ENCODE assay signal across 8 cellular contexts in the genomic region with DNA sequence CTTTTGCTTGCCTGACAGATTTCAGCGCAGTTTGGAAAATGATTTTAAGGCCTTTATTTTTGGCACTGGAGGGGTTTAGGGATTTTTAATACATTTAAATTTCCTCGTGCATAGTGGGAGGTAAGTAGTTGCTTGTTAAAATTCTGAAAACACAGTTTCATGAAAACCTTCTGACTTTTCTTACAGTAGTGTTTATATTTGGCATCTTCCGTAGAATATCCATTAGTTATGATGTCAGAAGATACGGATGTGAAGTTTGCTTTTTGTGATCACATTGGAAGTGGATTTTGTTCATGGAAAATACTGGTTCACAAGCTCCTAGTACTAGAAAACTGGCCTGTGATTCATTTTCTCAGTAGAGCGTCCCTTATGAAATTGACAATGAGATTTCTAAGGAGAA. TPM values are rescaled to one million over a fixed set of nuclear protein-coding genes. Genes with fewer than 3 reads are reported as not detected.
DNase-seq lines count a peak whose midpoint lies in the region; ATAC-seq, FAIRE-seq and TF ChIP-seq lines count a peak whose summit lies in the region.

No MANE protein-coding gene starts in this region.

- peak overlapping the region; percentile 78 to 88 for H3K4me3 ChIP-seq in stomach smooth muscle (ENCODE audit: low read length in 2 of 2)

- ATAC-seq in HG03469 (IDR thresholded peaks at IDR 0.05; ENCODE audit: unreplicated experiment) = no peak

- DNase-seq in T-helper 2 cell treated with Interferon-gamma antibody and Interleukin-4, amounts not matched to agents 5 μg/mL and 100 μg/mL, for 36 hours (ENCODE audit: low spot score) = no peak
- DNase-seq in T-helper 2 cell (no peak), immature natural killer cell (no peak), CD1c-positive myeloid dendritic cell (ENCODE audit: extremely low spot score) (no peak), GM12891 (ENCODE audit: insufficient read length, low spot score) (no peak)
- DNase-seq in activated T-helper 2 cell treated with anti-CD3 and anti-CD28 coated beads, Interferon-gamma antibody, Interleukin-2, Interleukin-4, amounts not matched to agents 10 μg/mL and 5 μg/mL and 100 μg/mL, durations not matched to agents 14 hours and 24 hours and 36 hours (ENCODE audit: low spot score) = no peak

- no peak for TF ChIP-seq POLR2A in GM12891 (IDR thresholded peaks at IDR 0.05; ENCODE audit: low read depth, low read length)

- peak overlapping the region; percentile 99 for H3K4me3 Mint-ChIP-seq in T-helper 2 cell treated with Interferon-gamma antibody and Interleukin-4, amounts not matched to agents 5 μg/mL and 100 μg/mL, for 36 hours
- H3K4me3 Mint-ChIP-seq in activated T-helper 2 cell treated with anti-CD3 and anti-CD28 coated beads, Interferon-gamma antibody, Interleukin-2, Interleukin-4, amounts not matched to agents 10 μg/mL and 5 μg/mL and 100 μg/mL, durations not matched to agents 14 hours and 24 hours and 36 hours (ENCODE audit: low read depth) = peak overlapping the region; percentile 99
- H3K4me3 Mint-ChIP-seq in immature natural killer cell = peak overlapping the region; percentile 97 to 99 (median 98)

- H3K9ac ChIP-seq in stomach smooth muscle (ENCODE audit: low read length in 2 of 2) = peak overlapping the region; percentile 77 to 86

- no peaks in the 10 kb centered on the region for H3K27me3 Mint-ChIP-seq in T-helper 2 cell treated with Interferon-gamma antibody and Interleukin-4, amounts not matched to agents 5 μg/mL and 100 μg/mL, for 36 hours (ENCODE audit: low read depth)
- H3K27me3 Mint-ChIP-seq in activated T-helper 2 cell treated with anti-CD3 and anti-CD28 coated beads, Interferon-gamma antibody, Interleukin-2, Interleukin-4, amounts not matched to agents 10 μg/mL and 5 μg/mL and 100 μg/mL, durations not matched to agents 14 hours and 24 hours and 36 hours (ENCODE audit: low read depth) = no peaks in the 10 kb centered on the region
- peaks cover 8 to 14% (median 13%) of the 10 kb centered on the region in 3 donors for H3K27me3 Mint-ChIP-seq in immature natural killer cell (ENCODE audit: low read depth in 3 of 3)

- intact Hi-C loops in activated T-helper 2 cell treated with anti-CD3 and anti-CD28 coated beads, Interferon-gamma antibody, Interleukin-2, Interleukin-4, amounts not matched to agents 10 μg/mL and 5 μg/mL and 100 μg/mL, durations not matched to agents 14 hours and 24 hours and 36 hours (cut with micrococcal nuclease) = no loop called here

- peaks cover 1% of the 10 kb centered on the region for H3K4me1 ChIP-seq in stomach smooth muscle (ENCODE audit: control insufficient read depth, insufficient read depth, low read length)

- no peaks in the 10 kb centered on the region for H3K27me3 ChIP-seq in stomach smooth muscle (ENCODE audit: control insufficient read depth in 1 of 2, insufficient read depth in 2 of 2, low read length in 2 of 2)

- no peak overlapping the region for H3K27ac Mint-ChIP-seq in T-helper 2 cell treated with Interferon-gamma antibody and Interleukin-4, amounts not matched to agents 5 μg/mL and 100 μg/mL, for 36 hours
- no peak overlapping the region for H3K27ac Mint-ChIP-seq in activated T-helper 2 cell treated with anti-CD3 and anti-CD28 coated beads, Interferon-gamma antibody, Interleukin-2, Interleukin-4, amounts not matched to agents 10 μg/mL and 5 μg/mL and 100 μg/mL, durations not matched to agents 14 hours and 24 hours and 36 hours
- peak overlapping the region; percentile 92 to 97 (median 96) for H3K27ac Mint-ChIP-seq in immature natural killer cell

- H3K4me1 Mint-ChIP-seq in T-helper 2 cell treated with Interferon-gamma antibody and Interleukin-4, amounts not matched to agents 5 μg/mL and 100 μg/mL, for 36 hours (ENCODE audit: low read depth) = peaks cover 41% of the 10 kb centered on the region
- peaks cover 54% of the 10 kb centered on the region for H3K4me1 Mint-ChIP-seq in activated T-helper 2 cell treated with anti-CD3 and anti-CD28 coated beads, Interferon-gamma antibody, Interleukin-2, Interleukin-4, amounts not matched to agents 10 μg/mL and 5 μg/mL and 100 μg/mL, durations not matched to agents 14 hours and 24 hours and 36 hours (ENCODE audit: low read depth)
- peaks cover 38 to 83% of the 10 kb centered on the region in 2 donors for H3K4me1 Mint-ChIP-seq in immature natural killer cell

- H3K9me3 Mint-ChIP-seq in T-helper 2 cell treated with Interferon-gamma antibody and Interleukin-4, amounts not matched to agents 5 μg/mL and 100 μg/mL, for 36 hours = no peaks in the 10 kb centered on the region
- H3K9me3 Mint-ChIP-seq in activated T-helper 2 cell treated with anti-CD3 and anti-CD28 coated beads, Interferon-gamma antibody, Interleukin-2, Interleukin-4, amounts not matched to agents 10 μg/mL and 5 μg/mL and 100 μg/mL, durations not matched to agents 14 hours and 24 hours and 36 hours = no peaks in the 10 kb centered on the region
- no peaks in the 10 kb centered on the region for H3K9me3 Mint-ChIP-seq in immature natural killer cell

- peaks cover 5% of the 10 kb centered on the region for H3K36me3 Mint-ChIP-seq in T-helper 2 cell treated with Interferon-gamma antibody and Interleukin-4, amounts not matched to agents 5 μg/mL and 100 μg/mL, for 36 hours (ENCODE audit: low read depth)
- H3K36me3 Mint-ChIP-seq in activated T-helper 2 cell treated with anti-CD3 and anti-CD28 coated beads, Interferon-gamma antibody, Interleukin-2, Interleukin-4, amounts not matched to agents 10 μg/mL and 5 μg/mL and 100 μg/mL, durations not matched to agents 14 hours and 24 hours and 36 hours (ENCODE audit: low read depth) = peaks cover 16% of the 10 kb centered on the region
- peaks cover 0 to 4% (median 0%) of the 10 kb centered on the region in 3 donors for H3K36me3 Mint-ChIP-seq in immature natural killer cell

- no peaks in the 10 kb centered on the region for H3K9me3 ChIP-seq in stomach smooth muscle (ENCODE audit: control insufficient read depth in 2 of 2, low read length in 2 of 2)

- no peaks in the 10 kb centered on the region for H3K36me3 ChIP-seq in stomach smooth muscle (ENCODE audit: control insufficient read depth in 2 of 2, insufficient read depth in 2 of 2, low read length in 2 of 2)

- no peak overlapping the region for H3K27ac ChIP-seq in stomach smooth muscle (ENCODE audit: low read length)

- no peak for FAIRE-seq in GM12891 (lab: Jason Lieb, UNC)

TF ChIP-seq in GM12891, 5 proteins besides CTCF, POLR2A, EP300 and RAD21:
- no peak for TF ChIP-seq POU2F2 (IDR thresholded peaks at IDR 0.05; ENCODE audit: low read depth, low read length)
- no peak for TF ChIP-seq POLR2AphosphoS5 (IDR thresholded peaks at IDR 0.05; ENCODE audit: low read depth, low read length)
- no peak for TF ChIP-seq PAX5 (IDR thresholded peaks at IDR 0.05; ENCODE audit: insufficient read depth, low read length, severe bottlenecking)
- TF ChIP-seq TAF1 (IDR thresholded peaks at IDR 0.05; ENCODE audit: low read depth, low read length) = no peak
- TF ChIP-seq SPI1 (IDR thresholded peaks at IDR 0.05; ENCODE audit: low read depth, low read length) = no peak

RNA-seq across cellular contexts. Expression of a gene that starts 1.3 kb away (rescaled TPM):
- 28.8 and 31.5 TPM in 2 replicates for total RNA-seq in activated T-helper 2 cell treated with anti-CD3 and anti-CD28 coated beads, Interferon-gamma antibody, Interleukin-2, Interleukin-4, amounts not matched to agents 10 μg/mL and 5 μg/mL and 100 μg/mL, durations not matched to agents 14 hours and 24 hours and 36 hours
- polyA plus RNA-seq in immature natural killer cell = 100 to 1,000 TPM in 1 of 3 donors, 10 to 100 TPM in 2; 80.2 to 114 (median 86.8) TPM
- polyA plus RNA-seq in GM12891 (2012; ENCODE audit: low read depth, missing spikeins) = 78.2 TPM

Comparison
In these comparisons a context has a peak if more than half of its experiments do, and no peak if none do; other contexts are left out.
1. H3K27ac Mint-ChIP-seq: peak in immature natural killer cell (6 of 6); none in T-helper 2 cell treated with Interferon-gamma antibody and Interleukin-4, amounts not matched to agents 5 μg/mL and 100 μg/mL, for 36 hours (single experiment) and activated T-helper 2 cell treated with anti-CD3 and anti-CD28 coated beads, Interferon-gamma antibody, Interleukin-2, Interleukin-4, amounts not matched to agents 10 μg/mL and 5 μg/mL and 100 μg/mL, durations not matched to agents 14 hours and 24 hours and 36 hours (single experiment).
2. Peak in every context shown above with its lines, with median percentiles within 50 percentile points of each other: H3K4me3 Mint-ChIP-seq.